In genomic region chr22:48089601-48090331, GRCh38 we compare ENCODE assay signal across 1 cellular context.
TF ChIP-seq lines count a peak whose summit lies in the region.

No MANE protein-coding gene starts in this region.

TF ChIP-seq in HEK293, 187 proteins besides CTCF, POLR2A, EP300 and RAD21 (continued from another document and continues in another):
- TF ChIP-seq PATZ1 (tag by site-specific recombination; IDR thresholded peaks at IDR 0.05): no peak
- TF ChIP-seq ZNF488 (tag by site-specific recombination; IDR thresholded peaks at IDR 0.05): peak; percentile 82; the same call in 1 of the 2 replicates
- TF ChIP-seq IKZF3 (tag by site-specific recombination; IDR thresholded peaks at IDR 0.05): peak; percentile 63
- TF ChIP-seq ZNF76 (tag by site-specific recombination; IDR thresholded peaks at IDR 0.05; ENCODE audit: borderline replicate concordance, low read depth): peak; percentile 52; the same call in 1 of the 2 replicates
- TF ChIP-seq ZNF350 (tag by site-specific recombination; IDR thresholded peaks at IDR 0.05): no peak
- TF ChIP-seq ZBTB49 (tag by site-specific recombination; IDR thresholded peaks at IDR 0.05; ENCODE audit: low read depth): no peak
- TF ChIP-seq ZNF768 (tag by site-specific recombination; IDR thresholded peaks at IDR 0.05): no peak
- no peak for TF ChIP-seq ZNF121 (tag by site-specific recombination; IDR thresholded peaks at IDR 0.05)
- TF ChIP-seq SETDB1 (IDR thresholded peaks at IDR 0.05; ENCODE audit: insufficient read length, low read length): no peak
- no peak for TF ChIP-seq ZSCAN23 (tag by site-specific recombination; IDR thresholded peaks at IDR 0.05)
- TF ChIP-seq ZBTB17 (tag by site-specific recombination; IDR thresholded peaks at IDR 0.05): no peak
- no peak for TF ChIP-seq ZNF423 (tag by site-specific recombination; IDR thresholded peaks at IDR 0.05)
- TF ChIP-seq KLF1 (tag by site-specific recombination; IDR thresholded peaks at IDR 0.05): no peak
- TF ChIP-seq ZNF623 (tag by site-specific recombination; IDR thresholded peaks at IDR 0.05): no peak
- 0 out of 2 replicates have a peak, but pooled peaks have one; percentile 26 for TF ChIP-seq HOXD13 (CRISPR knock-in tag; IDR thresholded peaks at IDR 0.05; ENCODE audit: borderline replicate concordance)
- TF ChIP-seq TSHZ1 (tag by site-specific recombination; IDR thresholded peaks at IDR 0.05; ENCODE audit: borderline replicate concordance): peak; percentile 49
- no peak for TF ChIP-seq ZNF404 (tag by site-specific recombination; IDR thresholded peaks at IDR 0.05)
- no peak for TF ChIP-seq ZNF426 (tag by site-specific recombination; IDR thresholded peaks at IDR 0.05)
- peak; percentile 51 for TF ChIP-seq ZBTB8A (tag by site-specific recombination; IDR thresholded peaks at IDR 0.05)
- peak; percentile 93 for TF ChIP-seq SP7 (tag by site-specific recombination; IDR thresholded peaks at IDR 0.05)
- TF ChIP-seq ZNF449 (tag by site-specific recombination; IDR thresholded peaks at IDR 0.05): peak; percentile 32; the same call in 1 of the 2 replicates
- peak; percentile 94 for TF ChIP-seq ZEB2 (tag by site-specific recombination; IDR thresholded peaks at IDR 0.05)
- no peak for TF ChIP-seq ZNF10 (tag by site-specific recombination; IDR thresholded peaks at IDR 0.05)
- TF ChIP-seq RBAK (tag by site-specific recombination; IDR thresholded peaks at IDR 0.05): no peak
- TF ChIP-seq ZNF354C (tag by site-specific recombination; IDR thresholded peaks at IDR 0.05; ENCODE audit: borderline replicate concordance, low read depth): no peak
- TF ChIP-seq PRDM6 (tag by site-specific recombination; IDR thresholded peaks at IDR 0.05): peak; percentile 46; the same call in 1 of the 2 replicates
- no peak for TF ChIP-seq ZNF580 (tag by site-specific recombination; IDR thresholded peaks at IDR 0.05)
- TF ChIP-seq ZFP41 (tag by site-specific recombination; IDR thresholded peaks at IDR 0.05; ENCODE audit: borderline replicate concordance): no peak
- no peak for TF ChIP-seq ZNF169 (tag by site-specific recombination; IDR thresholded peaks at IDR 0.05)
- peak; percentile 86 for TF ChIP-seq EGR2 (tag by site-specific recombination; IDR thresholded peaks at IDR 0.05; ENCODE audit: low read depth)
- TF ChIP-seq ELK4 (IDR thresholded peaks at IDR 0.05; ENCODE audit: borderline replicate concordance, low read depth, low read length): no peak
- TF ChIP-seq ZNF341 (tag by site-specific recombination; IDR thresholded peaks at IDR 0.05; ENCODE audit: low read depth): peak; percentile 91
- no peak for TF ChIP-seq ZNF221 (tag by site-specific recombination; IDR thresholded peaks at IDR 0.05; ENCODE audit: borderline replicate concordance)
- no peak for TF ChIP-seq ZNF280D (tag by site-specific recombination; IDR thresholded peaks at IDR 0.05)
- TF ChIP-seq SP3 (tag by site-specific recombination; IDR thresholded peaks at IDR 0.05): no peak
- TF ChIP-seq GFI1B (tag by site-specific recombination; IDR thresholded peaks at IDR 0.05): peak; percentile 82
- TF ChIP-seq ZNF302 (tag by site-specific recombination; IDR thresholded peaks at IDR 0.05; ENCODE audit: low read depth): no peak
- peak; percentile 28; the same call in 1 of the 2 replicates for TF ChIP-seq ZFP37 (tag by site-specific recombination; IDR thresholded peaks at IDR 0.05)
- TF ChIP-seq ZNF654 (tag by site-specific recombination; IDR thresholded peaks at IDR 0.05; ENCODE audit: low read depth): no peak
- TF ChIP-seq MYNN (tag by site-specific recombination; IDR thresholded peaks at IDR 0.05; ENCODE audit: borderline replicate concordance): no peak
- peak; percentile 56; the same call in 1 of the 2 replicates for TF ChIP-seq ZNF24 (tag by site-specific recombination; IDR thresholded peaks at IDR 0.05)
- TF ChIP-seq INSM2 (tag by site-specific recombination; IDR thresholded peaks at IDR 0.05): peak; percentile 59; the same call in 1 of the 2 replicates
- no peak for TF ChIP-seq ZNF658 (tag by site-specific recombination; IDR thresholded peaks at IDR 0.05)
- TF ChIP-seq GLIS2 (tag by site-specific recombination; IDR thresholded peaks at IDR 0.05): no peak
- TF ChIP-seq OSR2 (tag by site-specific recombination; IDR thresholded peaks at IDR 0.05): peak; percentile 96
- peak; percentile 84 for TF ChIP-seq MEIS1 (CRISPR knock-in tag; IDR thresholded peaks at IDR 0.05; ENCODE audit: borderline replicate concordance)
- TF ChIP-seq ZBTB48 (tag by site-specific recombination; IDR thresholded peaks at IDR 0.05): peak; percentile 50; the same call in 1 of the 2 replicates
